Comparison of ENCODE assay signal across 8 cellular contexts in genomic region chr10:56360583-56360966, GRCh38. TPM values are rescaled to one million over a fixed set of nuclear protein-coding genes. Genes with fewer than 3 reads are reported as not detected.
DNase-seq lines count a peak whose midpoint lies in the region; ATAC-seq, FAIRE-seq and TF ChIP-seq lines count a peak whose summit lies in the region.

No MANE protein-coding gene starts in this region.

- H2BK20ac ChIP-seq in H9 (ENCODE audit: low read depth, low read length, poor library complexity, severe bottlenecking), result no peak overlapping the region

- no CpG with 5 or more reads among the region's 6 CpGs for WGBS in H9 (ENCODE audit: extremely low coverage, insufficient read length, low lambda C conversion rate)
- WGBS in small intestine, 3 donors, result 5 to 8% (median 5%) methylated on average over 6 of the region's 6 CpGs

- H3K9me3 Mint-ChIP-seq in H9, result no peaks in the 10 kb centered on the region; a peak in 1 of 5 replicates
- H3K9me3 Mint-ChIP-seq in WTC11, result no peaks in the 10 kb centered on the region

- POLR2A ChIA-PET in WTC11 (lab: Charles Lee), result interaction anchor here (1.5 kb wide), 1 partner anchor 9 kb away, joined by 4 read pairs; no protein-coding TSS in a partner anchor

- H3K23ac ChIP-seq in H9 (ENCODE audit: insufficient read length, low read depth, low read length), result no peak overlapping the region

- H4K5ac ChIP-seq in H9 (ENCODE audit: insufficient read length, low read depth, low read length), result no peak overlapping the region

- no peak overlapping the region for H4K8ac ChIP-seq in H9 (replicated peaks; ENCODE audit: insufficient read length, low read depth, low read length)

- FAIRE-seq in small intestine (lab: Jason Lieb, UNC), result no peak

- no peaks in the 10 kb centered on the region for H3K9me3 ChIP-seq in H9 (ENCODE audit: control insufficient read depth, low read depth, low read length)
- H3K9me3 ChIP-seq in iPS-15b (ENCODE audit: control insufficient read depth, insufficient read depth, low read length), result no peaks in the 10 kb centered on the region
- no peaks in the 10 kb centered on the region for H3K9me3 ChIP-seq in small intestine (ENCODE audit: control insufficient read depth, low read depth)

- peaks cover 3% of the 10 kb centered on the region for H3K23me2 ChIP-seq in H9 (ENCODE audit: insufficient read length, low read depth, low read length, poor library complexity, severe bottlenecking)

- H3K18ac ChIP-seq in H9 (ENCODE audit: insufficient read length, low read depth, low read length), result peak overlapping the region; percentile 22

- H2AK5ac ChIP-seq in H9 (ENCODE audit: insufficient read length, low read length), result no peak overlapping the region

- H3K4me3 Mint-ChIP-seq in H9, result peak overlapping the region; percentile 99 to 100
- H3K4me3 Mint-ChIP-seq in WTC11, result peak overlapping the region; percentile 100

- H2BK15ac ChIP-seq in H9 (ENCODE audit: low read depth, low read length), result no peak overlapping the region

- CTCF ChIA-PET in WTC11 (lab: Charles Lee), result interaction anchor here (1.5 kb wide), 1 partner anchor 9 kb away, joined by 7 read pairs; no protein-coding TSS in a partner anchor

- H3K79me2 ChIP-seq in H9 (ENCODE audit: insufficient read depth, low read length), result peaks cover 2% of the 10 kb centered on the region; the same call in 1 of the 2 replicates

- H3K14ac ChIP-seq in H9 (ENCODE audit: insufficient read depth, low read length), result peak overlapping the region; percentile 93

- no peak overlapping the region for H2BK120ac ChIP-seq in H9 (ENCODE audit: low read depth, low read length, poor library complexity, severe bottlenecking)

- peak overlapping the region; percentile 78 for H3K4me2 ChIP-seq in H9 (ENCODE audit: insufficient read depth, insufficient read length, low read length)

- ATAC-seq in WTC11, result no peak
- ATAC-seq in HG03196 (IDR thresholded peaks at IDR 0.05; ENCODE audit: unreplicated experiment), result no peak

- H3K4me1 Mint-ChIP-seq in H9 (peaks cover 6 to 11% of the 10 kb centered on the region in 2 experiments), WTC11 (peaks cover 15% of the 10 kb centered on the region)

- H3T11ph ChIP-seq in H9 (ENCODE audit: low read length), result no peak overlapping the region

- no peaks in the 10 kb centered on the region for H3K4me1 ChIP-seq in H9 (ENCODE audit: insufficient read depth, low read length)
- H3K4me1 ChIP-seq in iPS-15b (ENCODE audit: control insufficient read depth, insufficient read depth, low read length), result no peaks in the 10 kb centered on the region
- no peaks in the 10 kb centered on the region for H3K4me1 ChIP-seq in small intestine (ENCODE audit: control insufficient read depth in 2 of 2, insufficient read depth in 1 of 2, low read depth in 1 of 2, low read length in 1 of 2)

- no peak overlapping the region for H3K27ac ChIP-seq in H9 (ENCODE audit: insufficient read length, low read depth, low read length)
- no peak overlapping the region for H3K27ac ChIP-seq in small intestine (ENCODE audit: low read depth in 1 of 2, low read length in 1 of 2)

- H3K36me3 Mint-ChIP-seq in H9 (ENCODE audit: insufficient read depth in 1 of 3, low read depth in 3 of 3) (peaks cover 27 to 40% (median 39%) of the 10 kb centered on the region in 3 experiments; a peak in 6 of 7 replicates), WTC11 (peaks cover 31% of the 10 kb centered on the region)

- H2BK12ac ChIP-seq in H9 (ENCODE audit: insufficient read length, low read depth, low read length), result no peak overlapping the region

- H3K36me3 ChIP-seq in iPS-15b (ENCODE audit: control insufficient read depth, insufficient read depth, low read length) (peaks cover 18% of the 10 kb centered on the region), small intestine (ENCODE audit: control insufficient read depth in 2 of 2, insufficient read depth in 2 of 2, low read length in 2 of 2) (no peaks in the 10 kb centered on the region)

- DNase-seq in H9 (no peak), WTC11 (ENCODE audit: low spot score) (no peak), small intestine (no peak), HCEC 1CT (no peak), NCI-H1105 treated with DMSO at 0.1 percent for 48 hours (lab: John Stamatoyannopoulos, UW) (no peak), iPS-NIHi11 (ENCODE audit: low spot score) (no peak)

- no peak overlapping the region for H4K91ac ChIP-seq in H9 (ENCODE audit: insufficient read length, low read depth, low read length)

- H3K27me3 ChIP-seq in H9 (ENCODE audit: insufficient read depth, low read length) (no peaks in the 10 kb centered on the region), iPS-15b (ENCODE audit: control insufficient read depth, insufficient read depth, low read length) (no peaks in the 10 kb centered on the region), small intestine (ENCODE audit: control insufficient read depth in 2 of 2, insufficient read depth in 2 of 2, low read length in 2 of 2) (no peaks in the 10 kb centered on the region)

- no peaks in the 10 kb centered on the region for H3K79me1 ChIP-seq in H9 (ENCODE audit: insufficient read depth, low read depth, low read length, poor library complexity, severe bottlenecking)

- H3K4ac ChIP-seq in H9 (ENCODE audit: low read depth, low read length), result no peak overlapping the region

- H3K9ac ChIP-seq in H9 (ENCODE audit: extremely low read depth, insufficient read length, low read length) (peak overlapping the region; percentile 93), iPS-15b (ENCODE audit: low read depth, low read length) (peak overlapping the region; percentile 94)

- H2AFZ ChIP-seq in H9 (ENCODE audit: low read length), result no peak overlapping the region

- no peak overlapping the region for H2BK5ac ChIP-seq in H9 (ENCODE audit: insufficient read length, low read length)

- no peaks in the 10 kb centered on the region for H4K20me1 ChIP-seq in H9 (ENCODE audit: control insufficient read depth, insufficient read depth, insufficient read length)

- H3K27me3 Mint-ChIP-seq in H9 (ENCODE audit: low read depth), result no peaks in the 10 kb centered on the region
- H3K27me3 Mint-ChIP-seq in WTC11 (ENCODE audit: low read depth), result no peaks in the 10 kb centered on the region; the same call in 1 of the 2 replicates

- H3K27ac Mint-ChIP-seq in H9 (peak overlapping the region; percentile 82 to 99 (median 94)), WTC11 (peak overlapping the region; percentile 93)

- TF ChIP-seq CTCF in H9 (conservative IDR thresholded peaks at IDR 0.05) (no peak), WTC11 (IDR thresholded peaks at IDR 0.05) (no peak)

- peak overlapping the region; percentile 97 for H3K4me3 ChIP-seq in iPS-15b (ENCODE audit: low read depth, low read length)
- H3K4me3 ChIP-seq in small intestine (ENCODE audit: low read depth in 1 of 2, low read length in 2 of 2), result peak overlapping the region; percentile 16 to 85

- H3K56ac ChIP-seq in H9 (ENCODE audit: insufficient read length, low read depth, low read length), result no peak overlapping the region

TF ChIP-seq in WTC11, 78 proteins besides CTCF, POLR2A, EP300 and RAD21 (continues in another document):
- TF ChIP-seq NFE2L1 (CRISPR knock-in tag; IDR thresholded peaks at IDR 0.05) (no peak), PRRX2 (CRISPR knock-in tag; IDR thresholded peaks at IDR 0.05) (no peak), GTF2I (CRISPR knock-in tag; conservative IDR thresholded peaks at IDR 0.05) (no peak), HMGA2 (CRISPR knock-in tag; IDR thresholded peaks at IDR 0.05) (no peak), MXD4 (CRISPR knock-in tag; IDR thresholded peaks at IDR 0.05; ENCODE audit: borderline replicate concordance) (no peak), MLX (CRISPR knock-in tag; IDR thresholded peaks at IDR 0.05) (no peak), TEAD1 (CRISPR knock-in tag; IDR thresholded peaks at IDR 0.05) (no peak), ELF4 (CRISPR knock-in tag; IDR thresholded peaks at IDR 0.05; ENCODE audit: low read depth) (no peak), ZNF281 (CRISPR knock-in tag; IDR thresholded peaks at IDR 0.05) (no peak), MYBL2 (CRISPR knock-in tag; IDR thresholded peaks at IDR 0.05) (no peak)
- TF ChIP-seq, protein P1, sequence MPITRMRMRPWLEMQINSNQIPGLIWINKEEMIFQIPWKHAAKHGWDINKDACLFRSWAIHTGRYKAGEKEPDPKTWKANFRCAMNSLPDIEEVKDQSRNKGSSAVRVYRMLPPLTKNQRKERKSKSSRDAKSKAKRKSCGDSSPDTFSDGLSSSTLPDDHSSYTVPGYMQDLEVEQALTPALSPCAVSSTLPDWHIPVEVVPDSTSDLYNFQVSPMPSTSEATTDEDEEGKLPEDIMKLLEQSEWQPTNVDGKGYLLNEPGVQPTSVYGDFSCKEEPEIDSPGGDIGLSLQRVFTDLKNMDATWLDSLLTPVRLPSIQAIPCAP (CRISPR knock-in tag; IDR thresholded peaks at IDR 0.05), result no peak

RNA-seq across cellular contexts. Expression of gene ZWINT, which starts 0.5 kb away (rescaled TPM):
- total RNA-seq in H9 (2021) (99.1 and 101 TPM in 2 replicates), WTC11 (2021) (66.9 to 67.8 TPM (median 67.8 TPM) in 3 replicates)
- 10 to 100 TPM in 1 of 3 donors, 1 to 10 TPM in 2; 5.1 to 45.5 (median 6.9) TPM for polyA plus RNA-seq in small intestine
